In the genomic region with DNA sequence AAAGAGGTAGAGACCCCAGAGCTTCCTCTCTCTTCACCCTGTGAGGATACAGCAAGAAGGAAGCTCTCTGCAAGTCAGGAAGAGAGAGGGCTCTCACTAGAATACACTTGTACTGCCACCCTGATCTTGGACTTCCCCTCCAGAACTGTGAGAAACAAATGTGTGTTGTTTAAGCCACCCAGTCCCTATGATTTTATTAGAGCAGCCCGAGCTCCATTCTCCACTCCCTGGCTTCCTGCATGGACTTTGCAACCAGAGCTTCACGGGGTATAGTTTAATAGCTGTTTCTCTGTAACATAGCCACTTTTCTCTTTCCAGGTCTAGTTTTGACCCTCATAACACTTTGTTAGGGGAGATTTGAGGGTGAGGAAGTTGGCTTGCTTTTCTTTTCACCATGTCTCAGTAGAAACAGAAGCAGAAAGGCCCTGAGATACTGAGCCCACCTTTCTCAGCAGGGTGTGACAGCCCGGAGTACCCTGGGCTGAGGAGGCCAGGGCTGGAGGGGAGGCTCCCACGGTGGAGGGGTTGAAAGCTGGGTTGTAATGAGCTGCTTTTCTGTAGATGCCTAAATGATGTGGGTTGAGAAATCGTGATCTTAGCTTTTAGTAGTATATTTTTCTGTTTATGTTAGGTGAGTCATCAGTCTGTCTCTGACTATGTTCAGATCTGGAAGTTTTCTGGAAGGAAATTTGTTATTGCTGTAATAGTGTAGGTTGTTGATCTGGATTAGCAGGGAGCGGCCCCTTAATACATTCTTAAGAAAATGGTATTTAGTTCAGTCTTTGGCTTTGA, we compare ENCODE assay signal across 8 cellular contexts.
DNase-seq lines count a peak whose midpoint lies in the region; TF ChIP-seq lines count a peak whose summit lies in the region.

No MANE protein-coding gene starts in this region.

- H3K79me1 ChIP-seq in mesenchymal stem cell (replicated peaks; ENCODE audit: low read length, poor library complexity, severe bottlenecking), result peaks cover 26% of the 10 kb centered on the region

- H4K91ac ChIP-seq in mesenchymal stem cell (ENCODE audit: low read length), result peak overlapping the region; percentile 86

- H3K9me3 ChIP-seq in mesenchymal stem cell (ENCODE audit: control insufficient read depth, low read length) (no peaks in the 10 kb centered on the region), SJCRH30 (replicated peaks) (no peaks in the 10 kb centered on the region), WERI-Rb-1 (ENCODE audit: severe bottlenecking) (no peaks in the 10 kb centered on the region)

- 3% methylated on average over 4 of the region's 6 CpGs for WGBS in mesenchymal stem cell

- H3K9ac ChIP-seq in mesenchymal stem cell (ENCODE audit: low read length), result peak overlapping the region; percentile 47

- no peak overlapping the region for H3K4me2 ChIP-seq in mesenchymal stem cell (ENCODE audit: low read length, poor library complexity, severe bottlenecking)

- H2BK5ac ChIP-seq in mesenchymal stem cell (ENCODE audit: low read depth, low read length, poor library complexity, severe bottlenecking), result no peak overlapping the region

- no peak overlapping the region for H3K14ac ChIP-seq in mesenchymal stem cell (ENCODE audit: low read length in 2 of 2)

- H3K4ac ChIP-seq in mesenchymal stem cell (ENCODE audit: low read depth in 1 of 2, low read length in 2 of 2), result peak overlapping the region; percentile 36 to 69

- peak overlapping the region; percentile 68 for H2BK120ac ChIP-seq in mesenchymal stem cell (ENCODE audit: low read depth, low read length)

- H4K8ac ChIP-seq in mesenchymal stem cell (ENCODE audit: low read length), result peak overlapping the region; percentile 59

- H3K4me3 ChIP-seq in ACC112 (ENCODE audit: low read depth, low read length), result peak overlapping the region; percentile 20; the same call in 1 of the 2 replicates
- no peak overlapping the region for H3K4me3 ChIP-seq in astrocyte of the cerebellum (ENCODE audit: low read depth, low read length)
- H3K4me3 ChIP-seq in mesenchymal stem cell (ENCODE audit: insufficient read depth in 1 of 2, low read depth in 1 of 2, low read length in 2 of 2), result no peak overlapping the region
- H3K4me3 ChIP-seq in SJCRH30, result no peak overlapping the region
- H3K4me3 ChIP-seq in WERI-Rb-1 (ENCODE audit: low read depth, low read length), result no peak overlapping the region

- peak overlapping the region; percentile 26 for H2BK15ac ChIP-seq in mesenchymal stem cell (ENCODE audit: low read depth, poor library complexity, severe bottlenecking)

- H3K23ac ChIP-seq in mesenchymal stem cell (ENCODE audit: low read length in 2 of 2), result no peak overlapping the region

- H3K18ac ChIP-seq in mesenchymal stem cell (ENCODE audit: low read depth in 1 of 2, low read length in 2 of 2), result peak overlapping the region; percentile 86 to 92

- H3K4me1 ChIP-seq in ACC112 (ENCODE audit: control insufficient read depth, insufficient read depth, low read length, unreplicated experiment), result peaks cover 58% of the 10 kb centered on the region
- peaks cover 12% of the 10 kb centered on the region for H3K4me1 ChIP-seq in mesenchymal stem cell (ENCODE audit: control insufficient read depth, insufficient read depth, low read depth, low read length)
- H3K4me1 ChIP-seq in SJCRH30, result peaks cover 6% of the 10 kb centered on the region; the same call in 1 of the 2 replicates

- H3K79me2 ChIP-seq in ACC112 (ENCODE audit: control insufficient read depth, insufficient read depth, low read length, unreplicated experiment), result no peaks in the 10 kb centered on the region

- H2AK5ac ChIP-seq in mesenchymal stem cell (ENCODE audit: low read length, severe bottlenecking), result peak overlapping the region; percentile 68

- DNase-seq in HCEC 1CT (peak; percentile 87), astrocyte of the cerebellum (ENCODE audit: low read depth) (peak; percentile 47), mesenchymal stem cell (peak; percentile 94), SJCRH30 (no peak), WERI-Rb-1 (no peak), ureter (ENCODE audit: low spot score) (no peak), GM19238 (ENCODE audit: insufficient read length, low spot score) (no peak)

- H3K36me3 ChIP-seq in ACC112 (ENCODE audit: insufficient read depth, low read length), result no peaks in the 10 kb centered on the region
- peaks cover 0 to 16% of the 10 kb centered on the region in 2 experiments for H3K36me3 ChIP-seq in mesenchymal stem cell (ENCODE audit: control insufficient read depth in 1 of 2, insufficient read depth in 2 of 2, low read depth in 1 of 2, low read length in 2 of 2)
- 0 out of 2 replicates have a peak, but pooled peaks cover 2% of the 10 kb centered on the region for H3K36me3 ChIP-seq in SJCRH30
- H3K36me3 ChIP-seq in WERI-Rb-1, result peaks cover 8% of the 10 kb centered on the region

- H2BK12ac ChIP-seq in mesenchymal stem cell (ENCODE audit: low read length in 2 of 2), result peak overlapping the region; percentile 69 to 87

- in situ Hi-C loops in astrocyte of the cerebellum (cut with HindIII; ENCODE audit: low sequenced_read_pairs), result loop anchor here (25.0 kb wide), 1 partner anchor 234 kb away; no protein-coding TSS in a partner anchor

- H3K27me3 ChIP-seq in ACC112 (ENCODE audit: insufficient read depth, low read length), result no peaks in the 10 kb centered on the region
- no peaks in the 10 kb centered on the region for H3K27me3 ChIP-seq in mesenchymal stem cell (ENCODE audit: control insufficient read depth in 1 of 2, insufficient read depth in 1 of 2, low read length in 2 of 2)
- no peaks in the 10 kb centered on the region for H3K27me3 ChIP-seq in SJCRH30
- H3K27me3 ChIP-seq in WERI-Rb-1 (ENCODE audit: insufficient read depth, low read depth, severe bottlenecking), result no peaks in the 10 kb centered on the region

- H2AFZ ChIP-seq in ACC112 (ENCODE audit: low read length, unreplicated experiment), result no peak overlapping the region
- no peak overlapping the region for H2AFZ ChIP-seq in mesenchymal stem cell (ENCODE audit: low read depth, low read length)

- TF ChIP-seq CTCF in astrocyte of the cerebellum (IDR thresholded peaks at IDR 0.05; ENCODE audit: low read depth, low read length, missing control alignments) (no peak), WERI-Rb-1 (IDR thresholded peaks at IDR 0.05; ENCODE audit: low read depth, low read length) (no peak)

- peak overlapping the region; percentile 88 for H3K27ac ChIP-seq in ACC112 (ENCODE audit: low read depth, low read length)
- H3K27ac ChIP-seq in mesenchymal stem cell (ENCODE audit: low read length, poor library complexity, severe bottlenecking), result peak overlapping the region; percentile 78
- no peak overlapping the region for H3K27ac ChIP-seq in SJCRH30
- no peak overlapping the region for H3K27ac ChIP-seq in WERI-Rb-1

Comparison
In these comparisons a context has a peak if more than half of its experiments do, and no peak if none do; other contexts are left out.
1. H3K27ac ChIP-seq: peak in ACC112 (single experiment) and mesenchymal stem cell (single experiment); none in SJCRH30 (single experiment) and WERI-Rb-1 (single experiment).
2. DNase-seq: peak in HCEC 1CT (single experiment), astrocyte of the cerebellum (single experiment) and mesenchymal stem cell (single experiment); none in SJCRH30 (0 of 2), WERI-Rb-1 (single experiment), ureter (single experiment) and GM19238 (single experiment).